Comparison of ENCODE assay signal across 8 cellular contexts in the genomic region with DNA sequence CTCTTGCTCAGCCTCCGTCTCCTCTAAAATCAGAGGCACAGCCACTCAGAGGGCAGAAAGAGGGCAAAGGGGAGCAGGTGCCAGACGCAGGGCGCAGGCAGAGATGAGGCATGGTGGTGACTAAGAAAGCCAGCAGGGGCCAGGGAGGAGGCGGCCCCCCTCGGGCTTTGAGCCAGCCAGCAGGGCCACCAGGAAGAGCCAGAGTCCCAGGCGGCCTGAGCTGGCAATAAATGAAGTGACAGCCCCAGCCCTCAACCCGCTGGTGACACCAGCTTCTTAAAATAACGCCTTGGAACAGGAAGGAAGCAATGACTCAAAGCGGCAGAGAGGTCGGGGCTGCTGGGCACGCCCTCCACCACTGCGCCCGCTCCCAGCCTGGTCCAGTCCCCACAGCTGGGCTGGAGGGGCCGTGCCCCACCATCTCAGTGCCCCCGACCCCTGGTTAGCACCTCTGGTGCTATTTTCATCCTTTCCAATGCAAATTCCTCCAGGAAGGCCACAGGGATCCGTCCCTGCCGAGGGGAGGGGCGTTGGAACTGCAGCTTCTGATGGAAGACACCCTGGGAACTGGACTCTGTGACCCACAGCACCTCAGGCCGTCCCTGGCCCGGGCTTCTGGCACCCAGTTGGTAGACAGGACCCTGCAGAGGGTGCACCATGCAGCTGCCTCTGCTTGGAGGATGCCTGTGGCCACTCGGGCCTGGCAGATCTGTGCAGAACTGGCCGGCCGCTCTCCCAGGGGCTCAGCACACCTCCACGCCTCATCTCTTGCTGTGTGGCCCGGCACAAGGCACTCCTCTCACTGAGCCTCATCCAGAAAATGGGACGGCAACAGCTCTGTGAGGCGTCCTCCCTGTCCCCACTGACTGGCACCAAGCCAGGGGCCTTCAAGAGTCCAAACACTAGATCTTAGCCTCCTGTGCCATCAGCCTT.
DNase-seq lines count a peak whose midpoint lies in the region; ATAC-seq and TF ChIP-seq lines count a peak whose summit lies in the region.

No MANE protein-coding gene starts in this region.

- intact Hi-C loops in colonic mucosa (cut with DNase I) = no loop called here
- intact Hi-C loops in mucosa of descending colon (cut with DNase I, micrococcal nuclease) = no loop called here

- H3K9me3 ChIP-seq in colonic mucosa (no peaks in the 10 kb centered on the region), mucosa of descending colon (no peaks in the 10 kb centered on the region)

- peak overlapping the region; percentile 64 to 66 for H3K9ac ChIP-seq in colonic mucosa (ENCODE audit: low read depth in 2 of 2, low read length in 2 of 2)

- H3K27ac ChIP-seq in colonic mucosa = peak overlapping the region; percentile 63

- H3K4me1 ChIP-seq in colonic mucosa (peaks cover 28% of the 10 kb centered on the region), mucosa of descending colon (ENCODE audit: low read depth) (peaks cover 39% of the 10 kb centered on the region)

- ATAC-seq in GM21737 (IDR thresholded peaks at IDR 0.05; ENCODE audit: unreplicated experiment) (peak; percentile 65), mucosa of descending colon (peak; percentile 88)

- TF ChIP-seq CTCF in colonic mucosa (IDR thresholded peaks at IDR 0.05) = no peak
- TF ChIP-seq CTCF in mucosa of descending colon (IDR thresholded peaks at IDR 0.05) = no peak

- DNase-seq in GM03348 (ENCODE audit: low spot score) (peak; percentile 85), KG1 (lab: John Stamatoyannopoulos, UW) (peak; percentile 85), colonic mucosa (peak; percentile 72), mucosa of descending colon (peak; percentile 73 to 89 (median 74)), COLO829 (ENCODE audit: low spot score) (no peak)
- peak; percentile 87 for DNase-seq in activated CD4-positive, alpha-beta T cell treated with anti-CD3 and anti-CD28 coated beads for 48 hours
- DNase-seq in stimulated activated CD8-positive, alpha-beta memory T cell treated with anti-CD3 and anti-CD28 coated beads, Interleukin-7, amount 100 ng/mL, for 4 hours (ENCODE audit: low read depth in 2 of 2) = peak; percentile 77 to 90

- H3K4me3 ChIP-seq in colonic mucosa (no peak overlapping the region), mucosa of descending colon (no peak overlapping the region)

- H3K27me3 ChIP-seq in colonic mucosa = no peaks in the 10 kb centered on the region

- H3K36me3 ChIP-seq in colonic mucosa (no peaks in the 10 kb centered on the region), mucosa of descending colon (ENCODE audit: low read depth) (no peaks in the 10 kb centered on the region)
